Comparison of ENCODE assay signal across 1 cellular context in the genomic region with DNA sequence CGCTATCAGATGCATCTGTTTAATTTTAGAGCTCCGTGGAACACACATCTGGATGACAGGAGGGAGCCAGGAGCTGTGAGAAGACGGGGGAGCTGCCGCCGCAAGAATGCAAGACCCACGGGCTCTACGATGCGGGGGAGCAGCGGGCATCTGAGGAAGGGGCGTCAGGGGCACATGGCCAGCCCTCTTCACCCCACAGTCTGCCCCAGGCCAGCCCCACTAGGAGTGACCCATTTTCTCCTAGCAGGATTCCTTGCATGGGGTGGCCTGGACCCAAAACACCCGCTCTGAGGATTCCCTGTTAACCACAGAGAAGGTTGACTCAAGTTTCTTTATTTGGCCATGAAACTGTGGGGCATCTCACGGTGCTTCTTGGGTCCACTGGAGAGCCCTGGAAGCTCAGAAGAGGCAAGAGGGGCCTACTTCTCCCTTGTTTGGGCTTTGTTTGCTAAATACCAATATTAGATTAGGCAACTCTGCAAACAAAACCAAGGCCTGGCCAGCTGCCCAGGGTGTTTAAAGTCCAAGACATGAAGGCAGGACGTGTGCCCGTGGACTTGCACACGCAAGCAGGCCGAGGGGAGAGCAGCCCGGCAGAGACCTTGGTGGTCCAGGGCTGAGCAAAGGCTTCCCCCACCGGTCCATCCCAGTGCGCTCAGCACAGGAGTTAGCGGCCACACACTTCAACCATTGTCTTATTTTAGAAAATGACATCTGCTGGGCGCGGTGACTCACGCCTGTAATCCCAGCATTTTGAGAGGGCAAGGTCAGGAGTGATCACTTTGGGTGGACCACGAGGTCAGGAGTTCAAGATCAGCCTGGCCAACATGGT.
TF ChIP-seq lines count a peak whose summit lies in the region.

No MANE protein-coding gene starts in this region.

TF ChIP-seq in HepG2, 621 proteins besides CTCF, POLR2A, EP300 and RAD21 (continued from another document and continues in another):
- TF ChIP-seq GATA4 (IDR thresholded peaks at IDR 0.05; ENCODE audit: borderline replicate concordance, low read depth) = peak; percentile 94
- peak; percentile 59; the same call in 1 of the 2 replicates for TF ChIP-seq ZNF788 (CRISPR knock-in tag; IDR thresholded peaks at IDR 0.05; ENCODE audit: borderline replicate concordance)
- no peak for TF ChIP-seq ZNF737 (CRISPR knock-in tag; IDR thresholded peaks at IDR 0.05; ENCODE audit: borderline replicate concordance)
- TF ChIP-seq, protein P1, sequence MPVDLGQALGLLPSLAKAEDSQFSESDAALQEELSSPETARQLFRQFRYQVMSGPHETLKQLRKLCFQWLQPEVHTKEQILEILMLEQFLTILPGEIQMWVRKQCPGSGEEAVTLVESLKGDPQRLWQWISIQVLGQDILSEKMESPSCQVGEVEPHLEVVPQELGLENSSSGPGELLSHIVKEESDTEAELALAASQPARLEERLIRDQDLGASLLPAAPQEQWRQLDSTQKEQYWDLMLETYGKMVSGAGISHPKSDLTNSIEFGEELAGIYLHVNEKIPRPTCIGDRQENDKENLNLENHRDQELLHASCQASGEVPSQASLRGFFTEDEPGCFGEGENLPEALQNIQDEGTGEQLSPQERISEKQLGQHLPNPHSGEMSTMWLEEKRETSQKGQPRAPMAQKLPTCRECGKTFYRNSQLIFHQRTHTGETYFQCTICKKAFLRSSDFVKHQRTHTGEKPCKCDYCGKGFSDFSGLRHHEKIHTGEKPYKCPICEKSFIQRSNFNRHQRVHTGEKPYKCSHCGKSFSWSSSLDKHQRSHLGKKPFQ (CRISPR knock-in tag; IDR thresholded peaks at IDR 0.05; ENCODE audit: insufficient replicate concordance) = no peak
- TF ChIP-seq ZNF205 (CRISPR knock-in tag; IDR thresholded peaks at IDR 0.05) = peak; percentile 82
- no peak for TF ChIP-seq ZNF678 (CRISPR knock-in tag; IDR thresholded peaks at IDR 0.05)
- peak; percentile 97 for TF ChIP-seq SOX5 (CRISPR knock-in tag; IDR thresholded peaks at IDR 0.05; ENCODE audit: borderline replicate concordance)
- peak; percentile 94 for TF ChIP-seq ERF (CRISPR knock-in tag; IDR thresholded peaks at IDR 0.05)
- TF ChIP-seq FOXJ3 (CRISPR knock-in tag; IDR thresholded peaks at IDR 0.05; ENCODE audit: borderline replicate concordance) = peak; percentile 96
- no peak for TF ChIP-seq ZNF30 (CRISPR knock-in tag; IDR thresholded peaks at IDR 0.05)
- TF ChIP-seq, protein P2, sequence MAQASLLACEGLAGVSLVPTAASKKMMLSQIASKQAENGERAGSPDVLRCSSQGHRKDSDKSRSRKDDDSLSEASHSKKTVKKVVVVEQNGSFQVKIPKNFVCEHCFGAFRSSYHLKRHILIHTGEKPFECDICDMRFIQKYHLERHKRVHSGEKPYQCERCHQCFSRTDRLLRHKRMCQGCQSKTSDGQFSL (CRISPR knock-in tag; IDR thresholded peaks at IDR 0.05) = no peak
- TF ChIP-seq ZNF24 (IDR thresholded peaks at IDR 0.05) = 0 out of 2 replicates have a peak, but pooled peaks have one; percentile 55
- peak; percentile 89 for TF ChIP-seq KAT8 (CRISPR knock-in tag; IDR thresholded peaks at IDR 0.05)
- TF ChIP-seq SMAD9 (CRISPR knock-in tag; IDR thresholded peaks at IDR 0.05) = no peak
- no peak for TF ChIP-seq NFE2L1 (CRISPR knock-in tag; IDR thresholded peaks at IDR 0.05; ENCODE audit: borderline replicate concordance)
- TF ChIP-seq KLF6 (CRISPR knock-in tag; IDR thresholded peaks at IDR 0.05) = peak; percentile 86; the same call in 1 of the 2 replicates
- TF ChIP-seq ZFP90 (CRISPR knock-in tag; IDR thresholded peaks at IDR 0.05; ENCODE audit: borderline replicate concordance) = peak; percentile 75; the same call in 1 of the 2 replicates
- TF ChIP-seq HES4 (CRISPR knock-in tag; IDR thresholded peaks at IDR 0.05; ENCODE audit: borderline replicate concordance) = 0 out of 2 replicates have a peak, but pooled peaks have one; percentile 35
- TF ChIP-seq SAP130 (CRISPR knock-in tag; IDR thresholded peaks at IDR 0.05; ENCODE audit: low read depth) = peak; percentile 84
- TF ChIP-seq, protein P3, sequence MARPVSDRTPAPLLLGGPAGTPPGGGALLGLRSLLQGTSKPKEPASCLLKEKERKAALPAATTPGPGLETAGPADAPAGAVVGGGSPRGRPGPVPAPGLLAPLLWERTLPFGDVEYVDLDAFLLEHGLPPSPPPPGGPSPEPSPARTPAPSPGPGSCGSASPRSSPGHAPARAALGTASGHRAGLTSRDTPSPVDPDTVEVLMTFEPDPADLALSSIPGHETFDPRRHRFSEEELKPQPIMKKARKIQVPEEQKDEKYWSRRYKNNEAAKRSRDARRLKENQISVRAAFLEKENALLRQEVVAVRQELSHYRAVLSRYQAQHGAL (CRISPR knock-in tag; IDR thresholded peaks at IDR 0.05; ENCODE audit: not compliant biosample characterization) = no peak
- no peak for TF ChIP-seq ZNF839 (CRISPR knock-in tag; IDR thresholded peaks at IDR 0.05; ENCODE audit: borderline replicate concordance)
- peak; percentile 99 for TF ChIP-seq NCOR1 (IDR thresholded peaks at IDR 0.05; ENCODE audit: borderline replicate concordance, low read length)
- peak; percentile 85 for TF ChIP-seq SRF (IDR thresholded peaks at IDR 0.05; ENCODE audit: low read depth, low read length)
- TF ChIP-seq, protein P4, sequence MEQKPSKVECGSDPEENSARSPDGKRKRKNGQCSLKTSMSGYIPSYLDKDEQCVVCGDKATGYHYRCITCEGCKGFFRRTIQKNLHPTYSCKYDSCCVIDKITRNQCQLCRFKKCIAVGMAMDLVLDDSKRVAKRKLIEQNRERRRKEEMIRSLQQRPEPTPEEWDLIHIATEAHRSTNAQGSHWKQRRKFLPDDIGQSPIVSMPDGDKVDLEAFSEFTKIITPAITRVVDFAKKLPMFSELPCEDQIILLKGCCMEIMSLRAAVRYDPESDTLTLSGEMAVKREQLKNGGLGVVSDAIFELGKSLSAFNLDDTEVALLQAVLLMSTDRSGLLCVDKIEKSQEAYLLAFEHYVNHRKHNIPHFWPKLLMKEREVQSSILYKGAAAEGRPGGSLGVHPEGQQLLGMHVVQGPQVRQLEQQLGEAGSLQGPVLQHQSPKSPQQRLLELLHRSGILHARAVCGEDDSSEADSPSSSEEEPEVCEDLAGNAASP (CRISPR knock-in tag; IDR thresholded peaks at IDR 0.05; ENCODE audit: borderline replicate concordance) = peak; percentile 94
- TF ChIP-seq SMC3 (IDR thresholded peaks at IDR 0.05; ENCODE audit: low read length) = peak; percentile 23; the same call in 1 of the 2 replicates
- peak; percentile 88 for TF ChIP-seq POGZ (CRISPR knock-in tag; IDR thresholded peaks at IDR 0.05)
- TF ChIP-seq ZNF777 (CRISPR knock-in tag; IDR thresholded peaks at IDR 0.05) = no peak
- TF ChIP-seq ZNF562 (CRISPR knock-in tag; IDR thresholded peaks at IDR 0.05; ENCODE audit: borderline replicate concordance) = no peak
- peak; percentile 90 for TF ChIP-seq ZNF331 (CRISPR knock-in tag; IDR thresholded peaks at IDR 0.05)
- no peak for TF ChIP-seq NRL (CRISPR knock-in tag; IDR thresholded peaks at IDR 0.05; ENCODE audit: borderline replicate concordance)
- TF ChIP-seq ZNF329 (CRISPR knock-in tag; IDR thresholded peaks at IDR 0.05; ENCODE audit: low read depth) = no peak
- TF ChIP-seq, protein P5, sequence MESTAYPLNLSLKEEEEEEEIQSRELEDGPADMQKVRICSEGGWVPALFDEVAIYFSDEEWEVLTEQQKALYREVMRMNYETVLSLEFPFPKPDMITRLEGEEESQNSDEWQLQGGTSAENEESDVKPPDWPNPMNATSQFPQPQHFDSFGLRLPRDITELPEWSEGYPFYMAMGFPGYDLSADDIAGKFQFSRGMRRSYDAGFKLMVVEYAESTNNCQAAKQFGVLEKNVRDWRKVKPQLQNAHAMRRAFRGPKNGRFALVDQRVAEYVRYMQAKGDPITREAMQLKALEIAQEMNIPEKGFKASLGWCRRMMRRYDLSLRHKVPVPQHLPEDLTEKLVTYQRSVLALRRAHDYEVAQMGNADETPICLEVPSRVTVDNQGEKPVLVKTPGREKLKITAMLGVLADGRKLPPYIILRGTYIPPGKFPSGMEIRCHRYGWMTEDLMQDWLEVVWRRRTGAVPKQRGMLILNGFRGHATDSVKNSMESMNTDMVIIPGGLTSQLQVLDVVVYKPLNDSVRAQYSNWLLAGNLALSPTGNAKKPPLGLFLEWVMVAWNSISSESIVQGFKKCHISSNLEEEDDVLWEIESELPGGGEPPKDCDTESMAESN (CRISPR knock-in tag; conservative IDR thresholded peaks at IDR 0.05) = peak; percentile 85; the same call in 1 of the 2 replicates
- no peak; the same call in 1 of the 2 replicates for TF ChIP-seq ZNF33B (CRISPR knock-in tag; IDR thresholded peaks at IDR 0.05)
- TF ChIP-seq ZNF652 (CRISPR knock-in tag; IDR thresholded peaks at IDR 0.05; ENCODE audit: borderline replicate concordance, low read depth) = 0 out of 2 replicates have a peak, but pooled peaks have one; percentile 35
- no peak for TF ChIP-seq KLF15 (CRISPR knock-in tag; IDR thresholded peaks at IDR 0.05; ENCODE audit: borderline replicate concordance)
- TF ChIP-seq ZNF430 (CRISPR knock-in tag; IDR thresholded peaks at IDR 0.05) = peak; percentile 76
- peak; percentile 85; the same call in 1 of the 2 replicates for TF ChIP-seq ZNF350 (CRISPR knock-in tag; IDR thresholded peaks at IDR 0.05; ENCODE audit: borderline replicate concordance, low read depth)
- no peak for TF ChIP-seq PAF1 (CRISPR knock-in tag; IDR thresholded peaks at IDR 0.05)
- peak; percentile 55; the same call in 1 of the 2 replicates for TF ChIP-seq ZNF160 (CRISPR knock-in tag; IDR thresholded peaks at IDR 0.05)
- peak; percentile 68 for TF ChIP-seq DMAP1 (CRISPR knock-in tag; IDR thresholded peaks at IDR 0.05)
- TF ChIP-seq, protein P6, sequence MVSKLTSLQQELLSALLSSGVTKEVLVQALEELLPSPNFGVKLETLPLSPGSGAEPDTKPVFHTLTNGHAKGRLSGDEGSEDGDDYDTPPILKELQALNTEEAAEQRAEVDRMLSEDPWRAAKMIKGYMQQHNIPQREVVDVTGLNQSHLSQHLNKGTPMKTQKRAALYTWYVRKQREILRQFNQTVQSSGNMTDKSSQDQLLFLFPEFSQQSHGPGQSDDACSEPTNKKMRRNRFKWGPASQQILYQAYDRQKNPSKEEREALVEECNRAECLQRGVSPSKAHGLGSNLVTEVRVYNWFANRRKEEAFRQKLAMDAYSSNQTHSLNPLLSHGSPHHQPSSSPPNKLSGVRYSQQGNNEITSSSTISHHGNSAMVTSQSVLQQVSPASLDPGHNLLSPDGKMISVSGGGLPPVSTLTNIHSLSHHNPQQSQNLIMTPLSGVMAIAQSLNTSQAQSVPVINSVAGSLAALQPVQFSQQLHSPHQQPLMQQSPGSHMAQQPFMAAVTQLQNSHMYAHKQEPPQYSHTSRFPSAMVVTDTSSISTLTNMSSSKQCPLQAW (CRISPR knock-in tag; IDR thresholded peaks at IDR 0.05) = peak; percentile 83
- TF ChIP-seq, protein P7, sequence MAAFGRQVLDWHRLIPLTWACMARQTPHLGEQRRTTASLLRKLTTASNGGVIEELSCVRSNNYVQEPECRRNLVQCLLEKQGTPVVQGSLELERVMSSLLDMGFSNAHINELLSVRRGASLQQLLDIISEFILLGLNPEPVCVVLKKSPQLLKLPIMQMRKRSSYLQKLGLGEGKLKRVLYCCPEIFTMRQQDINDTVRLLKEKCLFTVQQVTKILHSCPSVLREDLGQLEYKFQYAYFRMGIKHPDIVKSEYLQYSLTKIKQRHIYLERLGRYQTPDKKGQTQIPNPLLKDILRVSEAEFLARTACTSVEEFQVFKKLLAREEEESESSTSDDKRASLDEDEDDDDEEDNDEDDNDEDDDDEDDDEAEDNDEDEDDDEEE (CRISPR knock-in tag; IDR thresholded peaks at IDR 0.05) = no peak
- no peak for TF ChIP-seq ZNF468 (CRISPR knock-in tag; IDR thresholded peaks at IDR 0.05)
- TF ChIP-seq, protein P8, sequence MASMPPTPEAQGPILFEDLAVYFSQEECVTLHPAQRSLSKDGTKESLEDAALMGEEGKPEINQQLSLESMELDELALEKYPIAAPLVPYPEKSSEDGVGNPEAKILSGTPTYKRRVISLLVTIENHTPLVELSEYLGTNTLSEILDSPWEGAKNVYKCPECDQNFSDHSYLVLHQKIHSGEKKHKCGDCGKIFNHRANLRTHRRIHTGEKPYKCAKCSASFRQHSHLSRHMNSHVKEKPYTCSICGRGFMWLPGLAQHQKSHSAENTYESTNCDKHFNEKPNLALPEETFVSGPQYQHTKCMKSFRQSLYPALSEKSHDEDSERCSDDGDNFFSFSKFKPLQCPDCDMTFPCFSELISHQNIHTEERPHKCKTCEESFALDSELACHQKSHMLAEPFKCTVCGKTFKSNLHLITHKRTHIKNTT (CRISPR knock-in tag; IDR thresholded peaks at IDR 0.05) = no peak
- TF ChIP-seq KMT2B (CRISPR knock-in tag; IDR thresholded peaks at IDR 0.05) = peak; percentile 63; the same call in 1 of the 2 replicates
- TF ChIP-seq ZNF547 (CRISPR knock-in tag; IDR thresholded peaks at IDR 0.05) = no peak; the same call in 1 of the 2 replicates
- no peak for TF ChIP-seq PAWR (CRISPR knock-in tag; IDR thresholded peaks at IDR 0.05; ENCODE audit: borderline replicate concordance)
- no peak for TF ChIP-seq CCAR2 (optimal IDR thresholded peaks at IDR 0.05; ENCODE audit: low read depth, low read length)
- TF ChIP-seq SYNCRIP (IDR thresholded peaks at IDR 0.05; ENCODE audit: insufficient read depth, low read depth, low read length) = no peak
- TF ChIP-seq, protein P9, sequence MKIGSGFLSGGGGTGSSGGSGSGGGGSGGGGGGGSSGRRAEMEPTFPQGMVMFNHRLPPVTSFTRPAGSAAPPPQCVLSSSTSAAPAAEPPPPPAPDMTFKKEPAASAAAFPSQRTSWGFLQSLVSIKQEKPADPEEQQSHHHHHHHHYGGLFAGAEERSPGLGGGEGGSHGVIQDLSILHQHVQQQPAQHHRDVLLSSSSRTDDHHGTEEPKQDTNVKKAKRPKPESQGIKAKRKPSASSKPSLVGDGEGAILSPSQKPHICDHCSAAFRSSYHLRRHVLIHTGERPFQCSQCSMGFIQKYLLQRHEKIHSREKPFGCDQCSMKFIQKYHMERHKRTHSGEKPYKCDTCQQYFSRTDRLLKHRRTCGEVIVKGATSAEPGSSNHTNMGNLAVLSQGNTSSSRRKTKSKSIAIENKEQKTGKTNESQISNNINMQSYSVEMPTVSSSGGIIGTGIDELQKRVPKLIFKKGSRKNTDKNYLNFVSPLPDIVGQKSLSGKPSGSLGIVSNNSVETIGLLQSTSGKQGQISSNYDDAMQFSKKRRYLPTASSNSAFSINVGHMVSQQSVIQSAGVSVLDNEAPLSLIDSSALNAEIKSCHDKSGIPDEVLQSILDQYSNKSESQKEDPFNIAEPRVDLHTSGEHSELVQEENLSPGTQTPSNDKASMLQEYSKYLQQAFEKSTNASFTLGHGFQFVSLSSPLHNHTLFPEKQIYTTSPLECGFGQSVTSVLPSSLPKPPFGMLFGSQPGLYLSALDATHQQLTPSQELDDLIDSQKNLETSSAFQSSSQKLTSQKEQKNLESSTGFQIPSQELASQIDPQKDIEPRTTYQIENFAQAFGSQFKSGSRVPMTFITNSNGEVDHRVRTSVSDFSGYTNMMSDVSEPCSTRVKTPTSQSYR (CRISPR knock-in tag; IDR thresholded peaks at IDR 0.05; ENCODE audit: borderline replicate concordance) = peak; percentile 83; the same call in 1 of the 2 replicates
- TF ChIP-seq, protein P10, sequence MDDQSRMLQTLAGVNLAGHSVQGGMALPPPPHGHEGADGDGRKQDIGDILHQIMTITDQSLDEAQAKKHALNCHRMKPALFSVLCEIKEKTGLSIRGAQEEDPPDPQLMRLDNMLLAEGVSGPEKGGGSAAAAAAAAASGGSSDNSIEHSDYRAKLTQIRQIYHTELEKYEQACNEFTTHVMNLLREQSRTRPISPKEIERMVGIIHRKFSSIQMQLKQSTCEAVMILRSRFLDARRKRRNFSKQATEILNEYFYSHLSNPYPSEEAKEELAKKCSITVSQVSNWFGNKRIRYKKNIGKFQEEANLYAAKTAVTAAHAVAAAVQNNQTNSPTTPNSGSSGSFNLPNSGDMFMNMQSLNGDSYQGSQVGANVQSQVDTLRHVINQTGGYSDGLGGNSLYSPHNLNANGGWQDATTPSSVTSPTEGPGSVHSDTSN (CRISPR knock-in tag; IDR thresholded peaks at IDR 0.05; ENCODE audit: borderline replicate concordance) = no peak
- peak; percentile 46; the same call in 1 of the 2 replicates for TF ChIP-seq TOE1 (CRISPR knock-in tag; IDR thresholded peaks at IDR 0.05)
- peak; percentile 92 for TF ChIP-seq JUND (CRISPR knock-in tag; IDR thresholded peaks at IDR 0.05)
